1 cellular context compared by ENCODE assay signal in the genomic region with DNA sequence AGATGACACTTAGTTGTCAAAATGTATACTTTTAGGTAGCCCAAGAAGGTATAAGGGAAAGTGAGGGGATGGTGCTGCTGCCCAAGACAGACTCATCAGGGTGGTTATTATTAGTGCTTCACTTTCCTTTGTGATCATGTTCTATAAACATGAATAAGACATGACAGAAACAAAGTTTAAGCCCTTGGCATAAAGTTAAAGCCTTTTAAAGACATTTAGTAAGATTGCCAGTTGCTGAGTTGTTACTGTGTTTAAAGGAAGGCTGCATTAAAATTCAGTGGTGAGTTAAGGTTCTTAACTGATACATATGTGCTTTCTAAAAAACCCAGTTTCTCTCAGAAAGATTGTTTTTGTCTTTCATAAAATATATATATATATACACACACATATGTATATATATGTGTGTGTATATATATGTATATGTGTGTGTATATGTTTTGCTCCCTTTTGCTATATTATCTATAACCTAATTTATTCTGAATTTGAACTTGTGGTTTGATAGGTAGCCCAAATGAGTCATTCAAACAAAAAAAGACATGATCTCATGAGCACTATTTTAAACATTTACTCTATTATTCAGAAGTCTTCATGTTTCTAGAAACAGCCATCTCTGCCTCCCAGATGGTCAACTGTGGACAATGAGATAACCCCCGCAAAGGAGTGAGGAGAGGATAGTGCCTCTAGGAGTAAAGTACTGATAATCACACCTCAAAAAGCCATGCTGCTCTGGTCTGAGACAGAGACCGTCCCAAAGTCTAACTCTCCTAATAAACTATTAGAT.
A peak's percentile ranks its signal among the peaks of the same experiment; 100 is the strongest.
TF ChIP-seq lines count a peak whose summit lies in the region.

No MANE protein-coding gene starts in this region.

TF ChIP-seq in K562, 482 proteins besides CTCF, POLR2A, EP300 and RAD21 (continued from another document and continues in another):
- 0 out of 4 replicates have a peak, but pooled peaks of 1 of the 2 experiments have one; percentile 50 for TF ChIP-seq ZMIZ1 (IDR thresholded peaks at IDR 0.05; ENCODE audit: low read depth in 2 of 2, low read length in 2 of 2)
- no peak for TF ChIP-seq HIVEP1 (CRISPR knock-in tag; IDR thresholded peaks at IDR 0.05)
- no peak for TF ChIP-seq HLTF (IDR thresholded peaks at IDR 0.05)
- TF ChIP-seq YBX1 (IDR thresholded peaks at IDR 0.05), result no peak
- no peak for TF ChIP-seq GTF2A2 (tag; IDR thresholded peaks at IDR 0.05)
- TF ChIP-seq ZNF77 (CRISPR knock-in tag; IDR thresholded peaks at IDR 0.05), result no peak
- peak; percentile 59; the same call in 1 of the 2 replicates for TF ChIP-seq FOXM1 (IDR thresholded peaks at IDR 0.05; ENCODE audit: low read depth)
- no peak for TF ChIP-seq FOXM1 (CRISPR knock-in tag; IDR thresholded peaks at IDR 0.05; ENCODE audit: low read depth)
- no peak for TF ChIP-seq TFAM (CRISPR knock-in tag; conservative IDR thresholded peaks at IDR 0.05)
- TF ChIP-seq, protein P1, sequence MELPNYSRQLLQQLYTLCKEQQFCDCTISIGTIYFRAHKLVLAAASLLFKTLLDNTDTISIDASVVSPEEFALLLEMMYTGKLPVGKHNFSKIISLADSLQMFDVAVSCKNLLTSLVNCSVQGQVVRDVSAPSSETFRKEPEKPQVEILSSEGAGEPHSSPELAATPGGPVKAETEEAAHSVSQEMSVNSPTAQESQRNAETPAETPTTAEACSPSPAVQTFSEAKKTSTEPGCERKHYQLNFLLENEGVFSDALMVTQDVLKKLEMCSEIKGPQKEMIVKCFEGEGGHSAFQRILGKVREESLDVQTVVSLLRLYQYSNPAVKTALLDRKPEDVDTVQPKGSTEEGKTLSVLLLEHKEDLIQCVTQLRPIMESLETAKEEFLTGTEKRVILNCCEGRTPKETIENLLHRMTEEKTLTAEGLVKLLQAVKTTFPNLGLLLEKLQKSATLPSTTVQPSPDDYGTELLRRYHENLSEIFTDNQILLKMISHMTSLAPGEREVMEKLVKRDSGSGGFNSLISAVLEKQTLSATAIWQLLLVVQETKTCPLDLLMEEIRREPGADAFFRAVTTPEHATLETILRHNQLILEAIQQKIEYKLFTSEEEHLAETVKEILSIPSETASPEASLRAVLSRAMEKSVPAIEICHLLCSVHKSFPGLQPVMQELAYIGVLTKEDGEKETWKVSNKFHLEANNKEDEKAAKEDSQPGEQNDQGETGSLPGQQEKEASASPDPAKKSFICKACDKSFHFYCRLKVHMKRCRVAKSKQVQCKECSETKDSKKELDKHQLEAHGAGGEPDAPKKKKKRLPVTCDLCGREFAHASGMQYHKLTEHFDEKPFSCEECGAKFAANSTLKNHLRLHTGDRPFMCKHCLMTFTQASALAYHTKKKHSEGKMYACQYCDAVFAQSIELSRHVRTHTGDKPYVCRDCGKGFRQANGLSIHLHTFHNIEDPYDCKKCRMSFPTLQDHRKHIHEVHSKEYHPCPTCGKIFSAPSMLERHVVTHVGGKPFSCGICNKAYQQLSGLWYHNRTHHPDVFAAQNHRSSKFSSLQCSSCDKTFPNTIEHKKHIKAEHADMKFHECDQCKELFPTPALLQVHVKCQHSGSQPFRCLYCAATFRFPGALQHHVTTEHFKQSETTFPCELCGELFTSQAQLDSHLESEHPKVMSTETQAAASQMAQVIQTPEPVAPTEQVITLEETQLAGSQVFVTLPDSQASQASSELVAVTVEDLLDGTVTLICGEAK (IDR thresholded peaks at IDR 0.05), result no peak
- TF ChIP-seq, protein P1 (CRISPR knock-in tag; IDR thresholded peaks at IDR 0.05), result no peak
- no peak for TF ChIP-seq ZBTB12 (CRISPR knock-in tag; IDR thresholded peaks at IDR 0.05)
- TF ChIP-seq ZNF217 (CRISPR knock-in tag; IDR thresholded peaks at IDR 0.05), result no peak
- TF ChIP-seq TAF9B (IDR thresholded peaks at IDR 0.05; ENCODE audit: partially characterized antibody), result no peak
- TF ChIP-seq SIN3A (IDR thresholded peaks at IDR 0.05; ENCODE audit: borderline replicate concordance in 2 of 2, control insufficient read depth in 1 of 2, low read depth in 2 of 2, low read length in 2 of 2), result no peak
- peak; percentile 39; the same call in 1 of the 2 replicates for TF ChIP-seq SMAD4 (CRISPR knock-in tag; conservative IDR thresholded peaks at IDR 0.05)
- no peak for TF ChIP-seq YY1 (IDR thresholded peaks at IDR 0.05; ENCODE audit: borderline replicate concordance in 1 of 3, control insufficient read depth in 1 of 3, extremely low read depth in 1 of 3, insufficient read depth in 3 of 3, insufficient read length in 1 of 3, insufficient replicate concordance in 2 of 3, low read depth in 1 of 3, low read length in 2 of 3)
- no peak for TF ChIP-seq ETV1 (tag; conservative IDR thresholded peaks at IDR 0.05; ENCODE audit: low read depth)
- TF ChIP-seq ZNF561 (CRISPR knock-in tag; conservative IDR thresholded peaks at IDR 0.05), result no peak
- TF ChIP-seq RBM17 (IDR thresholded peaks at IDR 0.05; ENCODE audit: borderline replicate concordance, low read depth, low read length), result no peak
- TF ChIP-seq BCL6 (CRISPR knock-in tag; IDR thresholded peaks at IDR 0.05), result no peak
- TF ChIP-seq, protein P2, sequence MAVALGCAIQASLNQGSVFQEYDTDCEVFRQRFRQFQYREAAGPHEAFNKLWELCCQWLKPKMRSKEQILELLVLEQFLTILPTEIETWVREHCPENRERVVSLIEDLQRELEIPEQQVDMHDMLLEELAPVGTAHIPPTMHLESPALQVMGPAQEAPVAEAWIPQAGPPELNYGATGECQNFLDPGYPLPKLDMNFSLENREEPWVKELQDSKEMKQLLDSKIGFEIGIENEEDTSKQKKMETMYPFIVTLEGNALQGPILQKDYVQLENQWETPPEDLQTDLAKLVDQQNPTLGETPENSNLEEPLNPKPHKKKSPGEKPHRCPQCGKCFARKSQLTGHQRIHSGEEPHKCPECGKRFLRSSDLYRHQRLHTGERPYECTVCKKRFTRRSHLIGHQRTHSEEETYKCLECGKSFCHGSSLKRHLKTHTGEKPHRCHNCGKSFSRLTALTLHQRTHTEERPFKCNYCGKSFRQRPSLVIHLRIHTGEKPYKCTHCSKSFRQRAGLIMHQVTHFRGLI (CRISPR knock-in tag; IDR thresholded peaks at IDR 0.05), result no peak
- TF ChIP-seq, protein P3, sequence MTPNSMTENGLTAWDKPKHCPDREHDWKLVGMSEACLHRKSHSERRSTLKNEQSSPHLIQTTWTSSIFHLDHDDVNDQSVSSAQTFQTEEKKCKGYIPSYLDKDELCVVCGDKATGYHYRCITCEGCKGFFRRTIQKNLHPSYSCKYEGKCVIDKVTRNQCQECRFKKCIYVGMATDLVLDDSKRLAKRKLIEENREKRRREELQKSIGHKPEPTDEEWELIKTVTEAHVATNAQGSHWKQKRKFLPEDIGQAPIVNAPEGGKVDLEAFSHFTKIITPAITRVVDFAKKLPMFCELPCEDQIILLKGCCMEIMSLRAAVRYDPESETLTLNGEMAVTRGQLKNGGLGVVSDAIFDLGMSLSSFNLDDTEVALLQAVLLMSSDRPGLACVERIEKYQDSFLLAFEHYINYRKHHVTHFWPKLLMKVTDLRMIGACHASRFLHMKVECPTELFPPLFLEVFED (CRISPR knock-in tag; conservative IDR thresholded peaks at IDR 0.05), result no peak
- TF ChIP-seq CREB1 (IDR thresholded peaks at IDR 0.05), result peak; percentile 55; the same call in 1 of the 2 replicates
- no peak for TF ChIP-seq CREB1 (CRISPR knock-in tag; IDR thresholded peaks at IDR 0.05)
- TF ChIP-seq E2F3 (CRISPR knock-in tag; IDR thresholded peaks at IDR 0.05), result no peak
- TF ChIP-seq HSF4 (CRISPR knock-in tag; IDR thresholded peaks at IDR 0.05; ENCODE audit: borderline replicate concordance), result no peak
- no peak for TF ChIP-seq ZKSCAN3 (CRISPR knock-in tag; IDR thresholded peaks at IDR 0.05)
- TF ChIP-seq ZNF239 (CRISPR knock-in tag; IDR thresholded peaks at IDR 0.05), result no peak
- TF ChIP-seq TFE3 (CRISPR knock-in tag; IDR thresholded peaks at IDR 0.05), result no peak
- no peak for TF ChIP-seq HDGF (IDR thresholded peaks at IDR 0.05)
- TF ChIP-seq FOXP1 (CRISPR knock-in tag; IDR thresholded peaks at IDR 0.05), result no peak
- no peak for TF ChIP-seq PHB2 (IDR thresholded peaks at IDR 0.05; ENCODE audit: low read depth)
- TF ChIP-seq ZEB2 (IDR thresholded peaks at IDR 0.05), result no peak
- TF ChIP-seq C11orf30 (IDR thresholded peaks at IDR 0.05; ENCODE audit: low read depth), result no peak
- TF ChIP-seq KLF6 (CRISPR knock-in tag; IDR thresholded peaks at IDR 0.05; ENCODE audit: borderline replicate concordance), result no peak
- no peak for TF ChIP-seq FOS (IDR thresholded peaks at IDR 0.05; ENCODE audit: extremely low read depth, insufficient read length)
- no peak for TF ChIP-seq ZNF717 (CRISPR knock-in tag; IDR thresholded peaks at IDR 0.05)
- no peak for TF ChIP-seq WHSC1 (IDR thresholded peaks at IDR 0.05; ENCODE audit: low read length)
- no peak for TF ChIP-seq PKNOX1 (IDR thresholded peaks at IDR 0.05)
- TF ChIP-seq ZNF263 (CRISPR knock-in tag; IDR thresholded peaks at IDR 0.05; ENCODE audit: borderline replicate concordance), result no peak
- TF ChIP-seq ZNF75A (CRISPR knock-in tag; IDR thresholded peaks at IDR 0.05), result no peak
- TF ChIP-seq ZNF311 (CRISPR knock-in tag; IDR thresholded peaks at IDR 0.05), result no peak
